Comparison of ENCODE assay signal across 17 cellular contexts in genomic region chr12:90585640-90586304, GRCh38.
A peak's percentile ranks its signal among the peaks of the same experiment; 100 is the strongest.
DNase-seq lines count a peak whose midpoint lies in the region; ATAC-seq, FAIRE-seq and TF ChIP-seq lines count a peak whose summit lies in the region.
"Had no signal": no experiment of that assay in that cellular context is flagged by ENCODE, and none has a peak within 500 bp of the region (broad histone marks: within the 10 kb centered on the region; RNA-seq: fewer than 3 reads in every experiment).

No MANE protein-coding gene starts in this region.

- BruUV-seq in HepG2 (replicated peaks; lab: Mats Ljungman, UMichigan) = no TSS peak

- H3K9ac ChIP-seq in HepG2 (ENCODE audit: insufficient read depth, low read depth, low read length) = no peak overlapping the region

- no peaks in the 10 kb centered on the region for H3K79me2 ChIP-seq in HepG2 (ENCODE audit: insufficient read depth, low read length)

- no peak for TF ChIP-seq RAD21 in HepG2 (CRISPR knock-in tag; IDR thresholded peaks at IDR 0.05)

- H3K36me3 ChIP-seq in heart left ventricle = no peaks in the 10 kb centered on the region
- no peaks in the 10 kb centered on the region for H3K36me3 ChIP-seq in right atrium auricular region
- H3K36me3 ChIP-seq in HepG2 (replicated peaks in 1 of 2; ENCODE audit: control insufficient read depth in 1 of 2, insufficient read depth in 2 of 2, low read length in 2 of 2) = no peaks in the 10 kb centered on the region
- H3K36me3 ChIP-seq: BE2C had no signal

- no peaks in the 10 kb centered on the region for H3K4me1 Mint-ChIP-seq in glutamatergic neuron (ENCODE audit: low read depth, unreplicated experiment)
- H3K4me1 Mint-ChIP-seq: CD4-positive, alpha-beta memory T cell; GM23338 had no signal

- H3K4me3 Mint-ChIP-seq in glutamatergic neuron (ENCODE audit: unreplicated experiment) = no peak overlapping the region
- H3K4me3 Mint-ChIP-seq: CD4-positive, alpha-beta memory T cell; GM23338 had no signal

- no peaks in the 10 kb centered on the region for H3K27me3 Mint-ChIP-seq in glutamatergic neuron (ENCODE audit: unreplicated experiment)

- intact Hi-C loops in heart left ventricle (cut with DNase I) (no loop called here), left ventricle myocardium superior (cut with micrococcal nuclease) (no loop called here), HepG2 (cut with micrococcal nuclease; ENCODE audit: unreplicated experiment) (no loop called here)

- WGBS in heart left ventricle, 4 donors = 33 to 42% (median 37%) methylated on average over 3 of the region's 3 CpGs
- 32% methylated on average over 3 of the region's 3 CpGs for WGBS in HepG2 (ENCODE audit: low lambda C conversion rate)

- H3K27ac Mint-ChIP-seq in glutamatergic neuron (ENCODE audit: unreplicated experiment) = no peak overlapping the region
- H3K27ac Mint-ChIP-seq: CD4-positive, alpha-beta memory T cell; GM23338 had no signal

- H3K9me3 ChIP-seq in heart left ventricle (no peaks in the 10 kb centered on the region), right atrium auricular region (no peaks in the 10 kb centered on the region), HepG2 (ENCODE audit: low read length) (peaks cover 50% of the 10 kb centered on the region)
- H3K9me3 ChIP-seq: BE2C had no signal

- TF ChIP-seq POLR2A in heart left ventricle (IDR thresholded peaks at IDR 0.05) (no peak), HepG2 (IDR thresholded peaks at IDR 0.05; ENCODE audit: insufficient read depth in 1 of 2, low read depth in 2 of 2, low read length in 2 of 2) (no peak)

- no peaks in the 10 kb centered on the region for H3K9me3 Mint-ChIP-seq in glutamatergic neuron (ENCODE audit: unreplicated experiment)
- H3K9me3 Mint-ChIP-seq: GM23338 had no signal

- CTCF ChIA-PET in HepG2 (lab: Yijun Ruan, JAX; ENCODE audit: low intra/inter-chr PET ratio, low total read pairs) = no interaction called here

- H3K4me1 ChIP-seq in heart left ventricle (peaks cover 0 to 4% (median 0%) of the 10 kb centered on the region in 12 donors), right atrium auricular region (no peaks in the 10 kb centered on the region), HepG2 (ENCODE audit: insufficient read depth, low read length) (no peaks in the 10 kb centered on the region)
- H3K4me1 ChIP-seq: BE2C had no signal

- TF ChIP-seq CTCF in heart left ventricle (IDR thresholded peaks at IDR 0.05) = no peak
- TF ChIP-seq CTCF in right atrium auricular region (IDR thresholded peaks at IDR 0.05) = no peak
- TF ChIP-seq CTCF in HepG2 (CRISPR knock-in tag; IDR thresholded peaks at IDR 0.05) = no peak
- no peak for TF ChIP-seq CTCF in glutamatergic neuron (IDR thresholded peaks at IDR 0.05; ENCODE audit: partially characterized antibody, unreplicated experiment)

- in situ Hi-C loops in HepG2 (cut with HindIII; ENCODE audit: extremely low pct_ligation_motif_present, low pct_unique_long_range_greater_than_20kb) = no loop called here

- no peaks in the 10 kb centered on the region for H4K20me1 ChIP-seq in HepG2 (ENCODE audit: insufficient read depth, low read length)

- DNase-seq in heart left ventricle = no peak
- no peak for DNase-seq in right atrium auricular region (ENCODE audit: low spot score)
- DNase-seq in dermis microvascular lymphatic vessel endothelial cell (ENCODE audit: low read depth in 2 of 2) = peak; percentile 26 to 36
- no peak for DNase-seq in left ventricle myocardium superior
- no peak for DNase-seq in T-helper 1 cell
- no peak for DNase-seq in HepG2 (ENCODE audit: low spot score)
- DNase-seq in glutamatergic neuron = no peak
- DNase-seq: BE2C; CD4-positive, alpha-beta memory T cell; DMS79 treated with DMSO at 0.1 percent for 48 hours; EL; H7 had no signal

- H2AFZ ChIP-seq in HepG2 (ENCODE audit: low read length) = no peak overlapping the region
- H2AFZ ChIP-seq: GM23338 had no signal

- ATAC-seq in heart left ventricle (peak; percentile 81 to 88 (median 84)), left ventricle myocardium superior (peak; percentile 91), HepG2 (no peak)
- ATAC-seq: GM23338 had no signal

- POLR2A ChIA-PET in HepG2 (lab: Yijun Ruan, JAX) = no interaction called here

- no peak overlapping the region for H3K4me2 ChIP-seq in HepG2 (ENCODE audit: low read depth, low read length)
- H3K4me2 ChIP-seq: GM23338 had no signal

- FAIRE-seq in HepG2 (lab: Jason Lieb, UNC) = no peak
- FAIRE-seq: A204.1, G401.6, GM12891 had no signal

- H3K27me3 ChIP-seq in heart left ventricle = no peaks in the 10 kb centered on the region
- no peaks in the 10 kb centered on the region for H3K27me3 ChIP-seq in right atrium auricular region
- H3K27me3 ChIP-seq in HepG2 (ENCODE audit: control insufficient read depth in 1 of 2, insufficient read depth in 2 of 2, low read length in 2 of 2) = no peaks in the 10 kb centered on the region
- H3K27me3 ChIP-seq: BE2C had no signal

- H3K4me3 ChIP-seq in heart left ventricle (no peak overlapping the region), right atrium auricular region (no peak overlapping the region), HepG2 (replicated peaks in 1 of 3; ENCODE audit: insufficient read depth in 1 of 3, low read depth in 2 of 3, low read length in 3 of 3) (no peak overlapping the region)
- H3K4me3 ChIP-seq: GM23338 had no signal

- TF ChIP-seq EP300 in HepG2 (IDR thresholded peaks at IDR 0.05; ENCODE audit: low read depth in 2 of 2, low read length in 2 of 2) (no peak), HepG2 (CRISPR knock-in tag; IDR thresholded peaks at IDR 0.05; ENCODE audit: borderline replicate concordance) (no peak)

- H3K27ac ChIP-seq in heart left ventricle (peak overlapping the region in 6 of 12 donors; percentile 26 to 61 (median 44)), right atrium auricular region (no peak overlapping the region), HepG2 (ENCODE audit: extremely low read length, insufficient read depth, low read length) (no peak overlapping the region)
- H3K27ac ChIP-seq: C4-2B had no signal

- H3K36me3 Mint-ChIP-seq in glutamatergic neuron (ENCODE audit: unreplicated experiment) = peaks cover 6% of the 10 kb centered on the region
- H3K36me3 Mint-ChIP-seq: CD4-positive, alpha-beta memory T cell had no signal

TF ChIP-seq in HepG2, 621 proteins besides CTCF, POLR2A, EP300 and RAD21:
- TF ChIP-seq ATF1 (CRISPR knock-in tag; IDR thresholded peaks at IDR 0.05) = no peak
- TF ChIP-seq PRMT3 (CRISPR knock-in tag; IDR thresholded peaks at IDR 0.05; ENCODE audit: borderline replicate concordance, low read depth) = no peak
- no peak for TF ChIP-seq ATF7 (IDR thresholded peaks at IDR 0.05)
- TF ChIP-seq ATF7 (CRISPR knock-in tag; IDR thresholded peaks at IDR 0.05) = no peak
- TF ChIP-seq ZNF678 (CRISPR knock-in tag; IDR thresholded peaks at IDR 0.05) = no peak
- no peak for TF ChIP-seq ZNF503 (CRISPR knock-in tag; IDR thresholded peaks at IDR 0.05)
- TF ChIP-seq BRF2 (CRISPR knock-in tag; IDR thresholded peaks at IDR 0.05) = no peak
- TF ChIP-seq ZNF672 (CRISPR knock-in tag; IDR thresholded peaks at IDR 0.05) = no peak
- no peak for TF ChIP-seq THAP8 (CRISPR knock-in tag; IDR thresholded peaks at IDR 0.05; ENCODE audit: borderline replicate concordance)
- TF ChIP-seq HOXD1 (CRISPR knock-in tag; IDR thresholded peaks at IDR 0.05) = no peak
- no peak for TF ChIP-seq ZNF335 (CRISPR knock-in tag; IDR thresholded peaks at IDR 0.05)
- TF ChIP-seq SNAPC5 (CRISPR knock-in tag; IDR thresholded peaks at IDR 0.05; ENCODE audit: borderline replicate concordance) = no peak
- TF ChIP-seq HNF1B (CRISPR knock-in tag; IDR thresholded peaks at IDR 0.05) = no peak

Comparison
In these comparisons a context has a peak if more than half of its experiments do, and no peak if none do; other contexts are left out.
1. DNase-seq: peak in dermis microvascular lymphatic vessel endothelial cell (2 of 2); none in heart left ventricle (0 of 5), right atrium auricular region (single experiment), left ventricle myocardium superior (single experiment), T-helper 1 cell (0 of 5), HepG2 (single experiment) and glutamatergic neuron (single experiment).